Comparison of ENCODE assay signal across 19 cellular contexts in genomic region chr14:35368993-35369392, GRCh38. TPM values are rescaled to one million over a fixed set of nuclear protein-coding genes. Genes with fewer than 3 reads are reported as not detected.
DNase-seq lines count a peak whose midpoint lies in the region; ATAC-seq, FAIRE-seq and TF ChIP-seq lines count a peak whose summit lies in the region.
"Had no signal": no experiment of that assay in that cellular context is flagged by ENCODE, and none has a peak within 500 bp of the region (broad histone marks: within the 10 kb centered on the region; RNA-seq: fewer than 3 reads in every experiment).

No MANE protein-coding gene starts in this region.

- WGBS in pancreas, 2 donors: 55 to 58% methylated on average over 27 of the region's 27 CpGs

- peak overlapping the region in 1 of 2 donors; percentile 41 for H3K9ac ChIP-seq in kidney (ENCODE audit: low read length in 2 of 2)

- H3K4me3 Mint-ChIP-seq in CD14-positive monocyte: no peak overlapping the region
- H3K4me3 Mint-ChIP-seq: activated naive CD4-positive, alpha-beta T cell treated with anti-CD3 and anti-CD28 coated beads, Interleukin-2, amount 50 U/mL, for 24 hours; H9 had no signal

- no peak for TF ChIP-seq CTCF in RWPE2 (IDR thresholded peaks at IDR 0.05; ENCODE audit: poor library complexity, severe bottlenecking)
- no peak for TF ChIP-seq CTCF in kidney (IDR thresholded peaks at IDR 0.05; ENCODE audit: borderline replicate concordance, extremely low read depth, insufficient read depth)
- TF ChIP-seq CTCF in pancreas (IDR thresholded peaks at IDR 0.05): no peak
- no peak for TF ChIP-seq CTCF in foreskin fibroblast (IDR thresholded peaks at IDR 0.05; ENCODE audit: low read depth, low read length)
- TF ChIP-seq CTCF in CD14-positive monocyte (IDR thresholded peaks at IDR 0.05): no peak

- H3K36me3 Mint-ChIP-seq in CD14-positive monocyte: peaks cover 2 to 14% of the 10 kb centered on the region in 2 donors
- H3K36me3 Mint-ChIP-seq: activated naive CD4-positive, alpha-beta T cell treated with anti-CD3 and anti-CD28 coated beads, Interleukin-2, amount 50 U/mL, for 24 hours had no signal

- H3K9me3 ChIP-seq in RWPE2 (ENCODE audit: severe bottlenecking): no peaks in the 10 kb centered on the region
- H3K9me3 ChIP-seq in kidney (ENCODE audit: control insufficient read depth in 1 of 2, low read length in 2 of 2): peaks cover 0 to 4% of the 10 kb centered on the region in 2 donors
- no peaks in the 10 kb centered on the region for H3K9me3 ChIP-seq in pancreas

- H3K4me3 ChIP-seq in RWPE2 (ENCODE audit: severe bottlenecking) (no peak overlapping the region), kidney (ENCODE audit: low read length in 2 of 2) (peak overlapping the region in 1 of 2 donors; percentile 14), pancreas (no peak overlapping the region), foreskin fibroblast (ENCODE audit: low read depth in 1 of 2, low read length in 2 of 2) (no peak overlapping the region)
- H3K4me3 ChIP-seq: lung had no signal

- no peaks in the 10 kb centered on the region for H3K36me3 ChIP-seq in RWPE2 (ENCODE audit: low read depth)
- no peaks in the 10 kb centered on the region for H3K36me3 ChIP-seq in kidney (ENCODE audit: control insufficient read depth in 1 of 2, insufficient read depth in 2 of 2, low read length in 2 of 2)
- no peaks in the 10 kb centered on the region for H3K36me3 ChIP-seq in pancreas

- peaks cover 2 to 14% (median 7%) of the 10 kb centered on the region in 7 donors for H3K9me3 Mint-ChIP-seq in CD14-positive monocyte

- H3K4me1 Mint-ChIP-seq in CD14-positive monocyte: peaks cover 55% of the 10 kb centered on the region

- DNase-seq in ELF-1 (ENCODE audit: low read depth, low spot score): peak; percentile 42
- DNase-seq in RWPE2 (ENCODE audit: low spot score): no peak
- DNase-seq in kidney: peak; percentile 78
- DNase-seq in sciatic nerve (ENCODE audit: low spot score): no peak
- DNase-seq in GM12891 (ENCODE audit: insufficient read length, low spot score): no peak
- DNase-seq in pancreas: no peak
- no peak for DNase-seq in foreskin fibroblast
- DNase-seq in CD14-positive monocyte (ENCODE audit: low spot score): no peak
- DNase-seq: activated T-cell treated with anti-CD3 and anti-CD28 coated beads, Interleukin-2, amount 50 U/mL, for 48 hours; Caco-2; H9; immature natural killer cell; naive thymus-derived CD4-positive, alpha-beta T cell; NCI-H446; T-helper 1 cell had no signal

- TF ChIP-seq POLR2A in GM12891 (IDR thresholded peaks at IDR 0.05; ENCODE audit: low read depth, low read length): no peak

- ATAC-seq in RWPE2 (ENCODE audit: low read depth) (no peak), sciatic nerve (peak; percentile 23), pancreas (no peak)
- ATAC-seq: naive thymus-derived CD4-positive, alpha-beta T cell had no signal

- peak overlapping the region; percentile 87 for H3K27ac ChIP-seq in RWPE2 (ENCODE audit: poor library complexity, severe bottlenecking)
- H3K27ac ChIP-seq in kidney (ENCODE audit: low read depth in 2 of 2, low read length in 2 of 2): no peak overlapping the region
- no peak overlapping the region for H3K27ac ChIP-seq in pancreas
- H3K27ac ChIP-seq: HL-60 had no signal

- intact Hi-C loops in kidney (cut with DNase I) (no loop called here), sciatic nerve (cut with DNase I) (no loop called here), pancreas (cut with DNase I) (no loop called here), CD14-positive monocyte (cut with micrococcal nuclease) (loop anchor here in 1 of 2 donors (5.0 to 10.0 kb wide), 2 partner anchors 37 to 84 kb away; no protein-coding TSS in a partner anchor)

- FAIRE-seq in kidney (lab: Jason Lieb, UNC): no peak
- no peak for FAIRE-seq in GM12891 (lab: Jason Lieb, UNC)
- no peak for FAIRE-seq in pancreas (lab: Jason Lieb, UNC)

- peaks cover 27% of the 10 kb centered on the region for H3K4me1 ChIP-seq in RWPE2 (ENCODE audit: insufficient read depth, poor library complexity, severe bottlenecking)
- H3K4me1 ChIP-seq in kidney (ENCODE audit: control insufficient read depth in 1 of 2, insufficient read depth in 1 of 2, low read depth in 1 of 2, low read length in 2 of 2): peaks cover 28 to 31% of the 10 kb centered on the region in 2 donors
- no peaks in the 10 kb centered on the region for H3K4me1 ChIP-seq in pancreas

- peaks cover 0 to 7% (median 0%) of the 10 kb centered on the region in 3 donors for H3K27me3 Mint-ChIP-seq in CD14-positive monocyte (ENCODE audit: low read depth in 3 of 3)
- H3K27me3 Mint-ChIP-seq: activated naive CD4-positive, alpha-beta T cell treated with anti-CD3 and anti-CD28 coated beads, Interleukin-2, amount 50 U/mL, for 24 hours; IgD-negative memory B cell; naive thymus-derived CD4-positive, alpha-beta T cell had no signal

- H3K27me3 ChIP-seq in RWPE2 (ENCODE audit: insufficient read depth, poor library complexity, severe bottlenecking) (no peaks in the 10 kb centered on the region), pancreas (no peaks in the 10 kb centered on the region)

- no peak overlapping the region for H3K27ac Mint-ChIP-seq in CD14-positive monocyte

TF ChIP-seq in GM12891, 5 proteins besides CTCF, POLR2A, EP300 and RAD21:
- TF ChIP-seq PAX5 (IDR thresholded peaks at IDR 0.05; ENCODE audit: insufficient read depth, low read length, severe bottlenecking): no peak
- TF ChIP-seq TAF1 (IDR thresholded peaks at IDR 0.05; ENCODE audit: low read depth, low read length): no peak
- TF ChIP-seq SPI1 (IDR thresholded peaks at IDR 0.05; ENCODE audit: low read depth, low read length): no peak
- no peak for TF ChIP-seq POLR2AphosphoS5 (IDR thresholded peaks at IDR 0.05; ENCODE audit: low read depth, low read length)
- no peak for TF ChIP-seq POU2F2 (IDR thresholded peaks at IDR 0.05; ENCODE audit: low read depth, low read length)

RNA-seq across cellular contexts. Expression of gene NFKBIA, which starts 35.6 kb away (rescaled TPM):
- total RNA-seq in kidney: 171 TPM
- polyA plus RNA-seq in kidney (ENCODE audit: insufficient read depth, low read depth, low replicate concordance): 131 TPM
- total RNA-seq in sciatic nerve: 177 TPM
- 204 TPM for polyA plus RNA-seq in GM12891 (2012; ENCODE audit: low read depth, missing spikeins)
- total RNA-seq in pancreas: 100 to 1,000 TPM in 1 of 6 donors, 10 to 100 TPM in 5; 48.2 to 124 (median 60.1) TPM
- polyA plus RNA-seq in pancreas: 100 to 1,000 TPM in 1 of 2 donors, 10 to 100 TPM in 1; 96.9 to 101 TPM
- polyA plus RNA-seq in CD14-positive monocyte: 100 to 1,000 TPM; 868 to 935 TPM

Comparison
In these comparisons a context has a peak if more than half of its experiments do, and no peak if none do; other contexts are left out.
1. DNase-seq: peak in ELF-1 (single experiment) and kidney (single experiment); none in RWPE2 (single experiment), sciatic nerve (single experiment), GM12891 (single experiment), pancreas (0 of 6), foreskin fibroblast (0 of 2) and CD14-positive monocyte (single experiment).